ENCODE assay signal across 8 cellular contexts in genomic region chr6:154951400-154952200, GRCh38. TPM values are rescaled to one million over a fixed set of nuclear protein-coding genes. Genes with fewer than 3 reads are reported as not detected.
A peak's percentile ranks its signal among the peaks of the same experiment; 100 is the strongest.
DNase-seq lines count a peak whose midpoint lies in the region; ATAC-seq, FAIRE-seq and TF ChIP-seq lines count a peak whose summit lies in the region.

No MANE protein-coding gene starts in this region.

- WGBS in spleen, 5 donors, result 19 to 40% (median 26%) methylated on average over 9 to 10 of the region's 10 CpGs
- WGBS in right lobe of liver (ENCODE audit: insufficient coverage, low coverage, low lambda C conversion rate, missing lambda C conversion rate), result 51% methylated on average over 8 of the region's 10 CpGs

- peak; percentile 92 for DNase-seq in Jurkat, Clone E6-1 (ENCODE audit: low read depth, low spot score)
- DNase-seq in astrocyte of the hippocampus (ENCODE audit: low read depth, low spot score), result peak; percentile 60
- DNase-seq in NCI-H526 (lab: John Stamatoyannopoulos, UW), result no peak
- no peak for DNase-seq in spleen
- DNase-seq in right lobe of liver, result no peak
- no peak for DNase-seq in urothelium cell line (ENCODE audit: low spot score)

- peak overlapping the region in 4 of 8 donors; percentile 10 to 51 (median 26) for H3K27ac ChIP-seq in spleen
- H3K27ac ChIP-seq in right lobe of liver, result no peak overlapping the region

- peak; percentile 86 for ATAC-seq in GM18498 (IDR thresholded peaks at IDR 0.05; ENCODE audit: unreplicated experiment)
- ATAC-seq in GM21529 (IDR thresholded peaks at IDR 0.05; ENCODE audit: unreplicated experiment), result peak; percentile 91
- ATAC-seq in right lobe of liver, result no peak

- TF ChIP-seq POLR2A in spleen (IDR thresholded peaks at IDR 0.05), result no peak
- TF ChIP-seq POLR2A in right lobe of liver (IDR thresholded peaks at IDR 0.05), result no peak

- H3K27me3 ChIP-seq in spleen (replicated peaks in 1 of 7) (no peaks in the 10 kb centered on the region), right lobe of liver (no peaks in the 10 kb centered on the region)

- H3K36me3 ChIP-seq in spleen, result peaks cover 0 to 19% (median 0%) of the 10 kb centered on the region in 6 donors
- no peaks in the 10 kb centered on the region for H3K36me3 ChIP-seq in right lobe of liver

- intact Hi-C loops in spleen (cut with DNase I; ENCODE audit: low total_unique reads), result no loop called here
- intact Hi-C loops in right lobe of liver (cut with DNase I), result no loop called here

- no peak overlapping the region for H3K4me3 ChIP-seq in Jurkat, Clone E6-1 (ENCODE audit: low read length)
- H3K4me3 ChIP-seq in spleen (no peak overlapping the region), right lobe of liver (no peak overlapping the region)

- H3K9me3 ChIP-seq in spleen (no peaks in the 10 kb centered on the region), right lobe of liver (no peaks in the 10 kb centered on the region)

- TF ChIP-seq CTCF in spleen (IDR thresholded peaks at IDR 0.05 in 8 of 11, conservative IDR thresholded peaks at IDR 0.05 in 3 of 11) (no peak), right lobe of liver (IDR thresholded peaks at IDR 0.05) (no peak)

- FAIRE-seq in urothelium cell line (lab: Jason Lieb, UNC), result no peak

- H3K4me1 ChIP-seq in spleen (peaks cover 0 to 25% (median 15%) of the 10 kb centered on the region in 6 donors), right lobe of liver (no peaks in the 10 kb centered on the region)

RNA-seq across cellular contexts. Expression of gene TIAM2, which starts 43.5 kb away (rescaled TPM):
- polyA plus RNA-seq in Jurkat, Clone E6-1 (2012; ENCODE audit: insufficient read depth, insufficient read length), result 3.7 TPM
- 10 to 100 TPM in 6 of 7 donors, 1 to 10 TPM in 1; 9.7 to 21.9 (median 13.1) TPM for total RNA-seq in spleen
- polyA plus RNA-seq in spleen, result 1 to 10 TPM; 4.3 to 5.7 (median 5.4) TPM
- 1 to 10 TPM; 1.3 to 4.4 (median 1.7) TPM for total RNA-seq in right lobe of liver

Comparison
In these comparisons a context has a peak if more than half of its experiments do, and no peak if none do; other contexts are left out.
1. ATAC-seq: peak in GM18498 (single experiment) and GM21529 (single experiment); none in right lobe of liver (0 of 4).
2. DNase-seq: peak in Jurkat, Clone E6-1 (single experiment) and astrocyte of the hippocampus (single experiment); none in NCI-H526 (0 of 2), spleen (single experiment), right lobe of liver (0 of 3) and urothelium cell line (single experiment).